ENCODE assay signal across 19 cellular contexts in genomic region chr5:91038180-91038808, GRCh38.
DNase-seq lines count a peak whose midpoint lies in the region; ATAC-seq and TF ChIP-seq lines count a peak whose summit lies in the region.
"Had no signal": no experiment of that assay in that cellular context is flagged by ENCODE, and none has a peak within 500 bp of the region (broad histone marks: within the 10 kb centered on the region; RNA-seq: fewer than 3 reads in every experiment).

No MANE protein-coding gene starts in this region.

- H3K27ac ChIP-seq in adrenal gland: peak overlapping the region; percentile 13 to 53 (median 39)
- H3K27ac ChIP-seq: lower lobe of right lung, psoas muscle, testis had no signal

- peak in 1 of 2 donors; percentile 38 for TF ChIP-seq POLR2A in adrenal gland (IDR thresholded peaks at IDR 0.05)

- H3K27me3 ChIP-seq in H7 (ENCODE audit: control insufficient read depth, insufficient read depth, low read length) (no peaks in the 10 kb centered on the region), adrenal gland (no peaks in the 10 kb centered on the region)
- H3K27me3 ChIP-seq: testis had no signal

- H3K36me3 ChIP-seq in H7 (replicated peaks; ENCODE audit: control insufficient read depth, insufficient read depth, low read length): no peaks in the 10 kb centered on the region
- no peaks in the 10 kb centered on the region for H3K36me3 ChIP-seq in adrenal gland (replicated peaks in 1 of 2)
- H3K36me3 ChIP-seq: lower lobe of right lung had no signal

- intact Hi-C loops in adrenal gland (cut with DNase I): loop anchor here in 1 of 2 donors (10.0 kb wide), 1 partner anchor 103 kb away; no protein-coding TSS in a partner anchor

- DNase-seq in H7 (peak; percentile 34), NCI-H1436 treated with DMSO at 0.1 percent for 48 hours (lab: John Stamatoyannopoulos, UW) (peak; percentile 96), adrenal gland (peak in 6 of 7 donors; percentile 38 to 82 (median 58)), myocyte (ENCODE audit: low read depth) (peak; percentile 70), GOT3 (lab: John Stamatoyannopoulos, UW) (no peak), foreskin melanocyte (no peak), mesenteric fat pad (ENCODE audit: low spot score) (no peak)
- DNase-seq: activated CD4-positive, alpha-beta T cell treated with anti-CD3 and anti-CD28 coated beads, Interleukin-2, amount 10 ng/mL, durations not matched to agents 24 days and 14 days; activated naive CD8-positive, alpha-beta T cell treated with anti-CD3 and anti-CD28 coated beads, Interleukin-2, amount 10 ng/mL, durations not matched to agents 7 days and 5 days; activated T-cell treated with anti-CD3 and anti-CD28 coated beads, Interleukin-2, amount 50 U/mL, for 1 hour; caudate nucleus; DMS53; effector CD8-positive, alpha-beta T cell; lower lobe of right lung; natural killer cell; psoas muscle; SHP77 treated with DMSO at 0.1 percent for 48 hours; testis had no signal

- 47 to 60% (median 53%) methylated on average over 2 of the region's 2 CpGs for WGBS in adrenal gland, 4 donors

- no peak overlapping the region for H3K4me3 ChIP-seq in H7 (ENCODE audit: insufficient read depth, low read depth, low read length)
- H3K4me3 ChIP-seq in adrenal gland: no peak overlapping the region
- H3K4me3 ChIP-seq: lower lobe of right lung, psoas muscle, testis had no signal

- no peaks in the 10 kb centered on the region for H3K9me3 ChIP-seq in adrenal gland (replicated peaks in 1 of 3)
- H3K9me3 ChIP-seq: lower lobe of right lung, psoas muscle, testis had no signal

- TF ChIP-seq CTCF in adrenal gland (IDR thresholded peaks at IDR 0.05): no peak

- ATAC-seq in HG03354 (IDR thresholded peaks at IDR 0.05; ENCODE audit: poor library complexity, severe bottlenecking, unreplicated experiment): no peak
- ATAC-seq: lower lobe of right lung, natural killer cell had no signal

- peaks cover 36 to 41% of the 10 kb centered on the region in 2 donors for H3K4me1 ChIP-seq in adrenal gland (replicated peaks in 1 of 2)
- H3K4me1 ChIP-seq: lower lobe of right lung, testis had no signal

Comparison
In these comparisons a context has a peak if more than half of its experiments do, and no peak if none do; other contexts are left out.
1. DNase-seq: peak in H7 (single experiment), NCI-H1436 treated with DMSO at 0.1 percent for 48 hours (single experiment), adrenal gland (6 of 7) and myocyte (single experiment); none in GOT3 (single experiment), foreskin melanocyte (single experiment) and mesenteric fat pad (single experiment).